In genomic region chr13:22749626-22750025, GRCh38 we compare ENCODE assay signal across 7 cellular contexts.
"Had no signal": no experiment of that assay in that cellular context is flagged by ENCODE, and none has a peak within 500 bp of the region (broad histone marks: within the 10 kb centered on the region; RNA-seq: fewer than 3 reads in every experiment).

No MANE protein-coding gene starts in this region.

- H3K27ac ChIP-seq: GM23248 had no signal

- DNase-seq: GOT3, H7, HFFc6, IMR-90 had no signal

- H3K27ac Mint-ChIP-seq: HFFc6 had no signal

- H3K4me3 ChIP-seq: GM23248, HAP-1 had no signal

- H3K36me3 ChIP-seq: HAP-1 had no signal

- H2AFZ ChIP-seq: GM23248 had no signal

- ATAC-seq: HCT116 had no signal

- H3K9ac ChIP-seq: GM23248 had no signal

- H3K4me3 Mint-ChIP-seq: HFFc6 had no signal

- H3K4me1 ChIP-seq: HAP-1 had no signal
